In genomic region chr9:117957267-117957666, GRCh38 we compare ENCODE assay signal across 17 cellular contexts.
DNase-seq lines count a peak whose midpoint lies in the region; ATAC-seq and TF ChIP-seq lines count a peak whose summit lies in the region.
"Had no signal": no experiment of that assay in that cellular context is flagged by ENCODE, and none has a peak within 500 bp of the region (broad histone marks: within the 10 kb centered on the region; RNA-seq: fewer than 3 reads in every experiment).

No MANE protein-coding gene starts in this region.

- no peak for TF ChIP-seq POLR2A in NB4 (IDR thresholded peaks at IDR 0.05; ENCODE audit: extremely low read depth, insufficient read length)

- H3K27me3 Mint-ChIP-seq in activated naive CD8-positive, alpha-beta T cell treated with anti-CD3 and anti-CD28 coated beads for 36 hours: peaks cover 4% of the 10 kb centered on the region
- H3K27me3 Mint-ChIP-seq: activated naive CD8-positive, alpha-beta T cell treated with anti-CD3 and anti-CD28 coated beads, Interleukin-2, amount 10 ng/mL, durations not matched to agents 7 days and 5 days; stimulated activated naive B cell treated with anti-CD40 and anti-IgM and Interleukin-4, amounts not matched to agents 10 μg/mL and 1 μg/mL and 100 μg/mL, for 72 hours had no signal

- no peak overlapping the region for H3K4me3 Mint-ChIP-seq in activated naive CD8-positive, alpha-beta T cell treated with anti-CD3 and anti-CD28 coated beads for 36 hours
- H3K4me3 Mint-ChIP-seq: activated naive CD8-positive, alpha-beta T cell treated with anti-CD3 and anti-CD28 coated beads, Interleukin-2, amount 10 ng/mL, durations not matched to agents 7 days and 5 days; H9; stimulated activated naive B cell treated with anti-CD40 and anti-IgM and Interleukin-4, amounts not matched to agents 10 μg/mL and 1 μg/mL and 100 μg/mL, for 72 hours had no signal

- H3K4me1 Mint-ChIP-seq in activated naive CD8-positive, alpha-beta T cell treated with anti-CD3 and anti-CD28 coated beads for 36 hours: no peaks in the 10 kb centered on the region
- H3K4me1 Mint-ChIP-seq: activated naive CD8-positive, alpha-beta T cell treated with anti-CD3 and anti-CD28 coated beads, Interleukin-2, amount 10 ng/mL, durations not matched to agents 7 days and 5 days; stimulated activated naive B cell treated with anti-CD40 and anti-IgM and Interleukin-4, amounts not matched to agents 10 μg/mL and 1 μg/mL and 100 μg/mL, for 72 hours had no signal

- no peak overlapping the region for H3K4me3 ChIP-seq in NB4 (ENCODE audit: low read depth, low read length)

- H3K36me3 Mint-ChIP-seq in activated naive CD8-positive, alpha-beta T cell treated with anti-CD3 and anti-CD28 coated beads for 36 hours: no peaks in the 10 kb centered on the region
- H3K36me3 Mint-ChIP-seq: activated naive CD8-positive, alpha-beta T cell treated with anti-CD3 and anti-CD28 coated beads, Interleukin-2, amount 10 ng/mL, durations not matched to agents 7 days and 5 days; stimulated activated naive B cell treated with anti-CD40 and anti-IgM and Interleukin-4, amounts not matched to agents 10 μg/mL and 1 μg/mL and 100 μg/mL, for 72 hours had no signal

- DNase-seq in COR-L47 (lab: John Stamatoyannopoulos, UW): peak; percentile 76
- DNase-seq in NB4 (ENCODE audit: low read depth): peak; percentile 2
- DNase-seq in NCI-H774 (lab: John Stamatoyannopoulos, UW): peak; percentile 58
- peak; percentile 63 for DNase-seq in epithelial cell of prostate (ENCODE audit: low read depth, low spot score)
- no peak for DNase-seq in activated naive CD8-positive, alpha-beta T cell treated with anti-CD3 and anti-CD28 coated beads for 36 hours
- no peak for DNase-seq in HuH-7.5 (ENCODE audit: low spot score)
- no peak for DNase-seq in stimulated activated CD4-positive, alpha-beta T cell treated with anti-CD3 and anti-CD28 coated beads, Interleukin-4, amount 100 ng/mL, for 4 hours
- DNase-seq: activated CD4-positive, alpha-beta T cell treated with anti-CD3 and anti-CD28 coated beads for 48 hours; activated naive CD8-positive, alpha-beta T cell treated with anti-CD3 and anti-CD28 coated beads, Interleukin-2, amount 10 ng/mL, durations not matched to agents 7 days and 5 days; Calu3; cerebellar nuclear complex; H9; KG1; NCI-H510A treated with DMSO at 0.1 percent for 48 hours; stimulated activated naive B cell treated with anti-CD40 and anti-IgM and Interleukin-4, amounts not matched to agents 10 μg/mL and 1 μg/mL and 100 μg/mL, for 72 hours had no signal

- no peak for TF ChIP-seq CTCF in NB4 (IDR thresholded peaks at IDR 0.05; ENCODE audit: low read depth, low read length)

- ATAC-seq in GM19467 (IDR thresholded peaks at IDR 0.05; ENCODE audit: unreplicated experiment): no peak
- ATAC-seq: stimulated activated naive B cell treated with anti-CD40 and anti-IgM and Interleukin-4, amounts not matched to agents 10 μg/mL and 1 μg/mL and 100 μg/mL, for 72 hours had no signal

- no peaks in the 10 kb centered on the region for H3K9me3 Mint-ChIP-seq in activated naive CD8-positive, alpha-beta T cell treated with anti-CD3 and anti-CD28 coated beads for 36 hours
- H3K9me3 Mint-ChIP-seq: H9; stimulated activated naive B cell treated with anti-CD40 and anti-IgM and Interleukin-4, amounts not matched to agents 10 μg/mL and 1 μg/mL and 100 μg/mL, for 72 hours had no signal

- H3K27ac Mint-ChIP-seq in activated naive CD8-positive, alpha-beta T cell treated with anti-CD3 and anti-CD28 coated beads for 36 hours: no peak overlapping the region
- H3K27ac Mint-ChIP-seq: activated naive CD8-positive, alpha-beta T cell treated with anti-CD3 and anti-CD28 coated beads, Interleukin-2, amount 10 ng/mL, durations not matched to agents 7 days and 5 days; H9; stimulated activated naive B cell treated with anti-CD40 and anti-IgM and Interleukin-4, amounts not matched to agents 10 μg/mL and 1 μg/mL and 100 μg/mL, for 72 hours had no signal

- no peak overlapping the region for H3K27ac ChIP-seq in epithelial cell of prostate
- H3K27ac ChIP-seq: neutrophil had no signal

Comparison
In these comparisons a context has a peak if more than half of its experiments do, and no peak if none do; other contexts are left out.
1. DNase-seq: peak in COR-L47 (single experiment), NB4 (single experiment), NCI-H774 (single experiment) and epithelial cell of prostate (single experiment); none in activated naive CD8-positive, alpha-beta T cell treated with anti-CD3 and anti-CD28 coated beads for 36 hours (single experiment), HuH-7.5 (single experiment) and stimulated activated CD4-positive, alpha-beta T cell treated with anti-CD3 and anti-CD28 coated beads, Interleukin-4, amount 100 ng/mL, for 4 hours (0 of 2).